In genomic region chr15:89615135-89615534, GRCh38 we compare ENCODE assay signal across 36 cellular contexts. TPM values are rescaled to one million over a fixed set of nuclear protein-coding genes. Genes with fewer than 3 reads are reported as not detected.
"Had no signal": no experiment of that assay in that cellular context is flagged by ENCODE, and none has a peak within 500 bp of the region (broad histone marks: within the 10 kb centered on the region; RNA-seq: fewer than 3 reads in every experiment).

No MANE protein-coding gene starts in this region.

- H3K36me3 ChIP-seq: adrenal gland, ascending aorta, breast epithelium, colonic mucosa, gastrocnemius medialis had no signal

- H3K4me1 Mint-ChIP-seq: activated B cell treated with CpG ODN at 0.5 μM for 24 hours; activated naive CD4-positive, alpha-beta T cell treated with anti-CD3 and anti-CD28 coated beads, Interleukin-2, amount 50 U/mL, for 24 hours; activated naive CD8-positive, alpha-beta T cell treated with anti-CD3 and anti-CD28 coated beads for 36 hours; activated naive CD8-positive, alpha-beta T cell treated with anti-CD3 and anti-CD28 coated beads, Interleukin-2, amount 50 U/mL, for 24 hours; brain; T-helper 17 cell had no signal

- H3K4me1 ChIP-seq: adrenal gland, ascending aorta, breast epithelium, colonic mucosa, foreskin keratinocyte, gastrocnemius medialis, heart left ventricle had no signal

- H3K27me3 Mint-ChIP-seq: activated B cell treated with CpG ODN at 0.5 μM for 24 hours; activated CD8-positive, alpha-beta memory T cell treated with anti-CD3 and anti-CD28 coated beads, Interleukin-2, amount 10 ng/mL, durations not matched to agents 7 days and 5 days; activated CD8-positive, alpha-beta T cell treated with anti-CD3 and anti-CD28 coated beads for 36 hours; activated naive CD4-positive, alpha-beta T cell treated with anti-CD3 and anti-CD28 coated beads, Interleukin-2, amount 50 U/mL, for 24 hours; activated naive CD8-positive, alpha-beta T cell treated with anti-CD3 and anti-CD28 coated beads for 36 hours; activated naive CD8-positive, alpha-beta T cell treated with anti-CD3 and anti-CD28 coated beads, Interleukin-2, amount 50 U/mL, for 24 hours; brain; T-helper 17 cell had no signal

- H3K4me3 ChIP-seq: adrenal gland, ascending aorta, breast epithelium, cardiac muscle cell, colonic mucosa, gastrocnemius medialis, heart left ventricle had no signal

- H3K27ac ChIP-seq: adrenal gland, ascending aorta, breast epithelium, cardiac muscle cell, colonic mucosa, epithelial cell of prostate, foreskin keratinocyte, gastrocnemius medialis, heart left ventricle, WERI-Rb-1 had no signal

- H3K27ac Mint-ChIP-seq: activated B cell treated with CpG ODN at 0.5 μM for 24 hours; activated CD8-positive, alpha-beta memory T cell treated with anti-CD3 and anti-CD28 coated beads, Interleukin-2, amount 10 ng/mL, durations not matched to agents 7 days and 5 days; activated CD8-positive, alpha-beta T cell treated with anti-CD3 and anti-CD28 coated beads for 36 hours; activated naive CD4-positive, alpha-beta T cell treated with anti-CD3 and anti-CD28 coated beads for 36 hours; activated naive CD8-positive, alpha-beta T cell treated with anti-CD3 and anti-CD28 coated beads for 36 hours; activated naive CD8-positive, alpha-beta T cell treated with anti-CD3 and anti-CD28 coated beads, Interleukin-2, amount 50 U/mL, for 24 hours; activated T-helper 1 cell treated with anti-CD3 and anti-CD28 coated beads, Interleukin-12 subunit alpha, Interleukin-12 subunit beta, Interleukin-2, Interleukin-4 antibody, amounts not matched to agents 30 ng/mL and 10 ng/mL and 1 ng/mL, durations not matched to agents 14 hours and 24 hours and 36 hours; activated T-helper 2 cell treated with anti-CD3 and anti-CD28 coated beads, Interferon-gamma antibody, Interleukin-2, Interleukin-4, amounts not matched to agents 10 μg/mL and 5 μg/mL and 100 μg/mL, durations not matched to agents 14 hours and 24 hours and 36 hours; brain; T-helper 17 cell; T-helper 2 cell treated with Interferon-gamma antibody and Interleukin-4, amounts not matched to agents 5 μg/mL and 100 μg/mL, for 36 hours had no signal

- H3K9me3 ChIP-seq: adrenal gland, ascending aorta, colonic mucosa had no signal

- ATAC-seq: activated CD4-positive, CD25-positive, alpha-beta regulatory T cell treated with anti-CD3 and anti-CD28 coated beads, Interleukin-2, amount 50 U/mL, for 24 hours; activated CD8-positive, alpha-beta memory T cell treated with anti-CD3 and anti-CD28 coated beads, Interleukin-2, amount 10 ng/mL, durations not matched to agents 7 days and 5 days; activated CD8-positive, alpha-beta T cell treated with anti-CD3 and anti-CD28 coated beads for 36 hours; activated naive CD8-positive, alpha-beta T cell treated with anti-CD3 and anti-CD28 coated beads, Interleukin-2, amount 50 U/mL, for 24 hours; foreskin keratinocyte; gastrocnemius medialis; heart left ventricle; T-helper 17 cell had no signal

- DNase-seq: activated B cell treated with CpG ODN at 0.5 μM for 24 hours; activated CD4-positive, alpha-beta T cell treated with anti-CD3 and anti-CD28 coated beads for 48 hours; activated CD4-positive, alpha-beta T cell treated with anti-CD3 and anti-CD28 coated beads, Interleukin-2, amount 50 U/mL, for 1 hour; activated CD4-positive, alpha-beta T cell treated with anti-CD3 and anti-CD28 coated beads, Interleukin-2, amount 50 U/mL, for 48 hours; activated CD8-positive, alpha-beta memory T cell treated with anti-CD3 and anti-CD28 coated beads, Interleukin-2, amount 10 ng/mL, durations not matched to agents 7 days and 5 days; activated CD8-positive, alpha-beta memory T cell treated with anti-CD3 and anti-CD28 coated beads, Interleukin-2, amount 50 U/mL, for 4 hours; activated CD8-positive, alpha-beta T cell treated with anti-CD3 and anti-CD28 coated beads for 36 hours; activated effector memory CD4-positive, alpha-beta T cell treated with anti-CD3 and anti-CD28 coated beads, Interleukin-2, amount 50 U/mL, for 16 hours; activated naive CD4-positive, alpha-beta T cell treated with anti-CD3 and anti-CD28 coated beads for 36 hours; activated naive CD8-positive, alpha-beta T cell treated with anti-CD3 and anti-CD28 coated beads for 36 hours; activated naive CD8-positive, alpha-beta T cell treated with anti-CD3 and anti-CD28 coated beads, Interleukin-2, amount 50 U/mL, for 24 hours; activated T-cell treated with anti-CD3 and anti-CD28 coated beads, Interleukin-2, amount 50 U/mL, for 1 hour; activated T-cell treated with anti-CD3 and anti-CD28 coated beads, Interleukin-2, amount 50 U/mL, for 48 hours; adrenal gland; central memory CD4-positive, alpha-beta T cell; cerebellar nuclear complex; colonic mucosa; effector CD8-positive, alpha-beta T cell; foreskin keratinocyte; gastrocnemius medialis; glutamatergic neuron; heart left ventricle; T-helper 1 cell; T-helper 17 cell; T1000; WERI-Rb-1 had no signal

- H3K4me3 Mint-ChIP-seq: activated B cell treated with CpG ODN at 0.5 μM for 24 hours; activated CD8-positive, alpha-beta memory T cell treated with anti-CD3 and anti-CD28 coated beads, Interleukin-2, amount 10 ng/mL, durations not matched to agents 7 days and 5 days; activated CD8-positive, alpha-beta T cell treated with anti-CD3 and anti-CD28 coated beads for 36 hours; activated naive CD4-positive, alpha-beta T cell treated with anti-CD3 and anti-CD28 coated beads for 36 hours; activated naive CD4-positive, alpha-beta T cell treated with anti-CD3 and anti-CD28 coated beads, Interleukin-2, amount 50 U/mL, for 24 hours; activated naive CD8-positive, alpha-beta T cell treated with anti-CD3 and anti-CD28 coated beads for 36 hours; activated naive CD8-positive, alpha-beta T cell treated with anti-CD3 and anti-CD28 coated beads, Interleukin-2, amount 50 U/mL, for 24 hours; activated T-helper 1 cell treated with anti-CD3 and anti-CD28 coated beads, Interleukin-12 subunit alpha, Interleukin-12 subunit beta, Interleukin-2, Interleukin-4 antibody, amounts not matched to agents 30 ng/mL and 10 ng/mL and 1 ng/mL, durations not matched to agents 14 hours and 24 hours and 36 hours; brain; T-helper 17 cell; T-helper 2 cell treated with Interferon-gamma antibody and Interleukin-4, amounts not matched to agents 5 μg/mL and 100 μg/mL, for 36 hours had no signal

- H3K27me3 ChIP-seq: adrenal gland, ascending aorta, breast epithelium, cardiac muscle cell, colonic mucosa, foreskin keratinocyte, gastrocnemius medialis, heart left ventricle had no signal

RNA-seq across cellular contexts. Expression of gene TICRR, which starts 39.9 kb away (rescaled TPM):
- total RNA-seq: ascending aorta, gastrocnemius medialis had no signal
